ENCODE assay signal across 19 cellular contexts in the genomic region with DNA sequence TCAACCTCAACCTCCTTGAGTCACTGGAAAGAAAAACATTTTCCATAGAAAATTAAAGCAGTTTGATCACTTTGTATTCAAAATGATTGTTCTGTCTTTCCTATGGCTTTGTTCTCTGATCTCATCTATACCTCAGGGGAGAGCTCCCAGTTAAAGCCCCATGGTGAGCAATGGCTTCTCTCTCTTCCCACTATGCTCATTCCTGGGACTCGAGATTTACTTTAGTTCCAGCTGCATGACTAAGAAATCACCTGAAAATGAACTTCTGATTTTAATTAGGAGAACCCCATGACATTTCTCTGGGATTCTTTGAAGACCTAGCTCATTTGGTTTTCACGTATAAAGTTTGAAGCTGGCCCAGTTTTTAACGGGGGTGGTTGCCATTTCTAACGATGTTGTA.
DNase-seq lines count a peak whose midpoint lies in the region; ATAC-seq and TF ChIP-seq lines count a peak whose summit lies in the region.
"Had no signal": no experiment of that assay in that cellular context is flagged by ENCODE, and none has a peak within 500 bp of the region (broad histone marks: within the 10 kb centered on the region; RNA-seq: fewer than 3 reads in every experiment).

No MANE protein-coding gene starts in this region.

- no peaks in the 10 kb centered on the region for H3K4me1 Mint-ChIP-seq in MCF 10A (ENCODE audit: insufficient read depth, unreplicated experiment)
- H3K4me1 Mint-ChIP-seq: B cell had no signal

- no peak for ATAC-seq in GM21723 (IDR thresholded peaks at IDR 0.05; ENCODE audit: unreplicated experiment)
- ATAC-seq in GM19324 (IDR thresholded peaks at IDR 0.05; ENCODE audit: low FRiP score, unreplicated experiment): no peak
- ATAC-seq: A549; CD8-positive, alpha-beta T cell had no signal

- DNase-seq in mammary epithelial cell (no peak), MCF 10A (ENCODE audit: unreplicated experiment) (no peak), esophagus muscularis mucosa (ENCODE audit: extremely low spot score) (peak; percentile 19), osteoblast (ENCODE audit: insufficient read length, low spot score, missing footprints) (no peak), kidney glomerular epithelial cell (lab: John Stamatoyannopoulos, UW) (no peak)
- DNase-seq: AML-193; Caco-2; Calu3; CD4-positive, alpha-beta T cell; CD8-positive, alpha-beta T cell; DMS79 treated with DMSO at 0.1 percent for 48 hours; GF-D8 had no signal

- no peaks in the 10 kb centered on the region for H3K27me3 Mint-ChIP-seq in MCF 10A (ENCODE audit: insufficient read depth, unreplicated experiment)
- H3K27me3 Mint-ChIP-seq: B cell; CD4-positive, alpha-beta T cell had no signal

- dilution Hi-C loops in mammary epithelial cell (cut with HindIII; ENCODE audit: low sequenced_read_pairs): no loop called here

- H3K27me3 ChIP-seq in mammary epithelial cell (ENCODE audit: insufficient read depth, low read length) (no peaks in the 10 kb centered on the region), esophagus muscularis mucosa (peaks cover 0 to 4% (median 0%) of the 10 kb centered on the region in 4 donors), osteoblast (ENCODE audit: insufficient read depth, low read length) (no peaks in the 10 kb centered on the region)
- H3K27me3 ChIP-seq: BLaER1 treated with 17β-estradiol and CSF1 and Interleukin-3, amounts not matched to agents 10 nM and 100 nM had no signal

- intact Hi-C loops in mammary epithelial cell (cut with micrococcal nuclease) (no loop called here), MCF 10A (cut with micrococcal nuclease) (no loop called here), esophagus muscularis mucosa (cut with DNase I) (no loop called here)

- BruUV-seq in mammary epithelial cell (replicated peaks; lab: Mats Ljungman, UMichigan) (no TSS peak), MCF 10A (replicated peaks; lab: Mats Ljungman, UMichigan) (no TSS peak)

- TF ChIP-seq CTCF in mammary epithelial cell (conservative IDR thresholded peaks at IDR 0.05 in 1 of 2, IDR thresholded peaks at IDR 0.05 in 1 of 2; ENCODE audit: extremely low read depth in 1 of 2, insufficient read depth in 1 of 2, low read depth in 1 of 2, low read length in 2 of 2): no peak
- TF ChIP-seq CTCF in MCF 10A (IDR thresholded peaks at IDR 0.05; ENCODE audit: unreplicated experiment): no peak
- no peak for TF ChIP-seq CTCF in esophagus muscularis mucosa (IDR thresholded peaks at IDR 0.05)
- TF ChIP-seq CTCF in osteoblast (IDR thresholded peaks at IDR 0.05; ENCODE audit: extremely low read depth, low read depth, low read length): no peak

- POLR2A ChIA-PET in MCF 10A (lab: Yijun Ruan, JAX): no interaction called here

- H3K9ac ChIP-seq in mammary epithelial cell (ENCODE audit: insufficient read depth, low read length): no peak overlapping the region
- H3K9ac ChIP-seq: BLaER1 treated with 17β-estradiol and CSF1 and Interleukin-3, amounts not matched to agents 10 nM and 100 nM had no signal

- H3K27ac Mint-ChIP-seq in MCF 10A (ENCODE audit: low read depth, unreplicated experiment): no peak overlapping the region
- H3K27ac Mint-ChIP-seq: B cell; CD4-positive, alpha-beta T cell; CD8-positive, alpha-beta T cell had no signal

- H3K9me3 Mint-ChIP-seq in MCF 10A (ENCODE audit: unreplicated experiment): peaks cover 28% of the 10 kb centered on the region
- H3K9me3 Mint-ChIP-seq: CD4-positive, alpha-beta T cell; CD8-positive, alpha-beta T cell had no signal

- H3K36me3 ChIP-seq in mammary epithelial cell (ENCODE audit: insufficient read depth, low read length) (no peaks in the 10 kb centered on the region), esophagus muscularis mucosa (no peaks in the 10 kb centered on the region), osteoblast (ENCODE audit: insufficient read depth, low read length) (no peaks in the 10 kb centered on the region)
- H3K36me3 ChIP-seq: BLaER1 treated with 17β-estradiol and CSF1 and Interleukin-3, amounts not matched to agents 10 nM and 100 nM had no signal

- H3K9me3 ChIP-seq in mammary epithelial cell (replicated peaks; ENCODE audit: insufficient read depth, low read length): no peaks in the 10 kb centered on the region
- H3K9me3 ChIP-seq in esophagus muscularis mucosa: no peaks in the 10 kb centered on the region
- H3K9me3 ChIP-seq in osteoblast (ENCODE audit: low read depth, low read length): no peaks in the 10 kb centered on the region
- H3K9me3 ChIP-seq: A549; BLaER1 treated with 17β-estradiol and CSF1 and Interleukin-3, amounts not matched to agents 10 nM and 100 nM had no signal

- CTCF ChIA-PET in mammary epithelial cell (lab: Charles Lee; ENCODE audit: low non-redundant PET): interaction anchor here (0.6 kb wide), 1 partner anchor 634 kb away, joined by 3 read pairs; no protein-coding TSS in a partner anchor
- CTCF ChIA-PET in MCF 10A (lab: Yijun Ruan, JAX): no interaction called here

- no peak overlapping the region for H3K27ac ChIP-seq in mammary epithelial cell (ENCODE audit: insufficient read depth, low read depth, low read length)
- no peak overlapping the region for H3K27ac ChIP-seq in esophagus muscularis mucosa (replicated peaks in 1 of 4)
- H3K27ac ChIP-seq in osteoblast (ENCODE audit: low read depth, low read length): peak overlapping the region; percentile 66
- H3K27ac ChIP-seq: 22Rv1; A549; BLaER1 treated with 17β-estradiol and CSF1 and Interleukin-3, amounts not matched to agents 10 nM and 100 nM; C4-2B had no signal

- peaks cover 9% of the 10 kb centered on the region for H3K4me1 ChIP-seq in mammary epithelial cell (ENCODE audit: insufficient read depth, low read length)
- no peaks in the 10 kb centered on the region for H3K4me1 ChIP-seq in esophagus muscularis mucosa
- peaks cover 18% of the 10 kb centered on the region for H3K4me1 ChIP-seq in osteoblast (ENCODE audit: insufficient read depth, low read length)
- H3K4me1 ChIP-seq: A549; BLaER1 treated with 17β-estradiol and CSF1 and Interleukin-3, amounts not matched to agents 10 nM and 100 nM; Caco-2 had no signal

- H4K20me1 ChIP-seq in mammary epithelial cell (ENCODE audit: insufficient read depth, low read length) (no peaks in the 10 kb centered on the region), osteoblast (ENCODE audit: insufficient read depth, low read length) (no peaks in the 10 kb centered on the region)
- H4K20me1 ChIP-seq: BLaER1 treated with 17β-estradiol and CSF1 and Interleukin-3, amounts not matched to agents 10 nM and 100 nM had no signal

- no peak for TF ChIP-seq POLR2A in esophagus muscularis mucosa (IDR thresholded peaks at IDR 0.05; ENCODE audit: low read depth)

- H3K36me3 Mint-ChIP-seq in MCF 10A (ENCODE audit: insufficient read depth, unreplicated experiment): no peaks in the 10 kb centered on the region
- H3K36me3 Mint-ChIP-seq: CD8-positive, alpha-beta T cell had no signal

- peak overlapping the region; percentile 34 for H2AFZ ChIP-seq in mammary epithelial cell (ENCODE audit: low read depth, low read length)
- H2AFZ ChIP-seq in osteoblast (ENCODE audit: low read length): peak overlapping the region; percentile 70

- in situ Hi-C loops in mammary epithelial cell (cut with MboI; ENCODE audit: low sequenced_read_pairs in 2 of 2): no loop called here

- no peak overlapping the region for H3K4me3 Mint-ChIP-seq in MCF 10A (ENCODE audit: unreplicated experiment)
- H3K4me3 Mint-ChIP-seq: B cell; CD4-positive, alpha-beta T cell; CD8-positive, alpha-beta T cell had no signal

- H3K4me3 ChIP-seq in mammary epithelial cell (replicated peaks in 1 of 3; ENCODE audit: insufficient read depth in 1 of 3, low read depth in 2 of 3, low read length in 3 of 3) (no peak overlapping the region), esophagus muscularis mucosa (no peak overlapping the region), osteoblast (ENCODE audit: insufficient read depth, low read length) (peak overlapping the region; percentile 62)
- H3K4me3 ChIP-seq: A549; BLaER1 treated with 17β-estradiol and CSF1 and Interleukin-3, amounts not matched to agents 10 nM and 100 nM had no signal

- H3K79me2 ChIP-seq in mammary epithelial cell (ENCODE audit: insufficient read depth, low read length): no peaks in the 10 kb centered on the region
- no peaks in the 10 kb centered on the region for H3K79me2 ChIP-seq in osteoblast (ENCODE audit: insufficient read depth, low read length)

- H3K4me2 ChIP-seq in mammary epithelial cell (ENCODE audit: insufficient read depth, low read depth, low read length) (peak overlapping the region; percentile 15), osteoblast (ENCODE audit: insufficient read depth, low read length) (peak overlapping the region; percentile 86)
- H3K4me2 ChIP-seq: A549; BLaER1 treated with 17β-estradiol and CSF1 and Interleukin-3, amounts not matched to agents 10 nM and 100 nM had no signal

- WGBS in mammary epithelial cell (ENCODE audit: low coverage, missing lambda C conversion rate): 42% methylated on average over 4 of the region's 4 CpGs
- 89% methylated on average over 4 of the region's 4 CpGs for WGBS in esophagus muscularis mucosa

- no peak for TF ChIP-seq EP300 in esophagus muscularis mucosa (IDR thresholded peaks at IDR 0.05)
